ENCODE assay signal across 16 cellular contexts in the genomic region with DNA sequence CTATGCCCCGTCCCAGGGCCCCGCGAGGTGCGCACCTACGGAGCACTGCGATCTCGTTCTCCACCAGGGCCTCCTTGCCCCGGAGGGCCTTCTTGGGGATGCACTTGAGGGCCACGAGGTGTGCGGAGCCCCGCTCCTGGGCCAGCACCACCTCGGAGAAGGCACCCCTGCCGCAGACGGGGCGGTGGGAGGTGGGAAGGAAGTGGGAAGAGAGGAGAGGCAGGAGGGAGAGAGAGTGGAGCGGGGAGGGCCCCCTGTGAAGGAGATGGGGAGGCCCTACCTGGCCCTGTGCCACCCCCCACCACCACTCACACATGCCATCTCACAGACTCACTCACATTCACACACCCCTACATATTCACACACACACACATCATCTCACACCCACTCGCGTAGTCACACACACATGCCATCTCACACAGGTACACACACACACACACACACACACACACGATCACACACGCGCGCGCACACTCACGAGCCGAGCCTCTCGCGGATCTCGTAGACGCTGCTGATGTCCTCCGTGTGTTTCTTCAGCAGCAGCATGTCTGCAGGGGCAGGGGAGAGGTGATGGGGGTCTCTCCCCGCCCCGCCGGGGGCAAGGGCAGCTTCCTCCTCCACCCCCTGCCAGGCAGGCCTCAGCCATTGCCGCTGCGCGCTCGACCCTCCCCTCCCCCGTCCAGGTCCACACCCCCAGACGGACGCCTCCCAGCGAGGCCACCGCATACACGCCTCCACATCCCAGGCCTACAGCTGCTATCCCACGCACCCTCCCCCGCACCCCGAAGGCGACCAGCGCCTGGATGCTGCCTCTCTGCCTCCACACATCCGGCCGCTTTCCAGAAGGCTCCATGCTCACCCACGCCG. TPM values are rescaled to one million over a fixed set of nuclear protein-coding genes. Genes with fewer than 3 reads are reported as not detected.
DNase-seq lines count a peak whose midpoint lies in the region; ATAC-seq and TF ChIP-seq lines count a peak whose summit lies in the region.
"Had no signal": no experiment of that assay in that cellular context is flagged by ENCODE, and none has a peak within 500 bp of the region (broad histone marks: within the 10 kb centered on the region; RNA-seq: fewer than 3 reads in every experiment).

No MANE protein-coding gene starts in this region.

- ATAC-seq in left lobe of liver (no peak), GM21528 (IDR thresholded peaks at IDR 0.05; ENCODE audit: low FRiP score, unreplicated experiment) (no peak), body of pancreas (no peak), GM19467 (IDR thresholded peaks at IDR 0.05; ENCODE audit: unreplicated experiment) (no peak)

- peak overlapping the region; percentile 26 to 67 (median 44) for H3K4me3 Mint-ChIP-seq in nephron
- H3K4me3 Mint-ChIP-seq: dendritic cell treated with granulocyte-macrophage colony-stimulating factor and Interleukin-4, amounts not matched to agents 40 ng/mL and 50 ng/mL, for 4 days had no signal

- DNase-seq in H7 (peak; percentile 69), left lobe of liver (ENCODE audit: low spot score) (no peak), body of pancreas (no peak)
- DNase-seq: activated CD8-positive, alpha-beta memory T cell treated with anti-CD3 and anti-CD28 coated beads, Interleukin-2, amount 50 U/mL, for 48 hours; amygdala; BE2C; KG1; NCI-H1417 treated with DMSO at 0.1 percent for 48 hours; PC-9 had no signal

- H3K36me3 Mint-ChIP-seq in nephron (ENCODE audit: low read depth) = no peaks in the 10 kb centered on the region

- H3K27ac ChIP-seq in 22Rv1 = 0 out of 2 replicates have a peak overlapping the region, but pooled peaks have one; percentile 22
- H3K27ac ChIP-seq in cingulate gyrus (ENCODE audit: low read depth, low read length) = peak overlapping the region; percentile 60
- H3K27ac ChIP-seq in body of pancreas = no peak overlapping the region
- H3K27ac ChIP-seq: PC-9 had no signal

- peak overlapping the region in 1 of 3 experiments; percentile 56 for H3K27ac Mint-ChIP-seq in nephron
- H3K27ac Mint-ChIP-seq: dendritic cell treated with granulocyte-macrophage colony-stimulating factor and Interleukin-4, amounts not matched to agents 40 ng/mL and 50 ng/mL, for 4 days had no signal

- no peak for TF ChIP-seq CTCF in 22Rv1 (IDR thresholded peaks at IDR 0.05)
- no peak for TF ChIP-seq CTCF in nephron (IDR thresholded peaks at IDR 0.05; ENCODE audit: unreplicated experiment in 3 of 3)
- TF ChIP-seq CTCF in body of pancreas (IDR thresholded peaks at IDR 0.05) = no peak

- intact Hi-C loops in body of pancreas (cut with DNase I) = no loop called here

- H3K9me3 Mint-ChIP-seq in nephron = peaks cover 20% of the 10 kb centered on the region
- H3K9me3 Mint-ChIP-seq: dendritic cell treated with granulocyte-macrophage colony-stimulating factor and Interleukin-4, amounts not matched to agents 40 ng/mL and 50 ng/mL, for 4 days had no signal

- peaks cover 13% of the 10 kb centered on the region for H3K4me1 Mint-ChIP-seq in nephron

- H3K4me3 ChIP-seq in H7 (ENCODE audit: insufficient read depth, low read depth, low read length) (0 out of 2 replicates have a peak overlapping the region, but pooled peaks have one; percentile 5), body of pancreas (no peak overlapping the region)
- H3K4me3 ChIP-seq: lung, PC-9 had no signal

- H3K27me3 Mint-ChIP-seq in nephron (ENCODE audit: low read depth) = peaks cover 31% of the 10 kb centered on the region

- no peaks in the 10 kb centered on the region for H3K9me3 ChIP-seq in body of pancreas
- H3K9me3 ChIP-seq: BE2C had no signal

- TF ChIP-seq POLR2A in body of pancreas (IDR thresholded peaks at IDR 0.05) = no peak

- no peaks in the 10 kb centered on the region for H3K4me1 ChIP-seq in body of pancreas
- H3K4me1 ChIP-seq: BE2C had no signal

- H3K36me3 ChIP-seq in H7 (replicated peaks; ENCODE audit: control insufficient read depth, insufficient read depth, low read length) (no peaks in the 10 kb centered on the region), body of pancreas (replicated peaks in 1 of 2; ENCODE audit: insufficient read depth in 1 of 2, low read depth in 2 of 2) (no peaks in the 10 kb centered on the region)
- H3K36me3 ChIP-seq: BE2C had no signal

- 42 to 78% methylated on average over 6 to 29 of the region's 52 CpGs for WGBS in body of pancreas, 2 donors

- peaks cover 4% of the 10 kb centered on the region; the same call in 1 of the 2 replicates for H3K27me3 ChIP-seq in H7 (ENCODE audit: control insufficient read depth, insufficient read depth, low read length)
- no peaks in the 10 kb centered on the region for H3K27me3 ChIP-seq in body of pancreas
- H3K27me3 ChIP-seq: BE2C had no signal

RNA-seq across cellular contexts. Expression of gene PNCK, which starts 0.8 kb away (rescaled TPM):
- total RNA-seq in H7 (2014; rRNA removed; shearing (Covaris generic)) = 1.7 and 5.5 TPM in 2 replicates
- not detected for total RNA-seq in left lobe of liver
- not detected for total RNA-seq in body of pancreas

RNA-seq across cellular contexts. Expression of gene SLC6A8, which starts 15.0 kb away (rescaled TPM):
- total RNA-seq in H7 (2014; rRNA removed; shearing (Covaris generic)) = 29.4 and 40.2 TPM in 2 replicates
- total RNA-seq in left lobe of liver = 3.2 TPM
- total RNA-seq in body of pancreas = 10 to 100 TPM; 11.7 to 18.5 TPM

RNA-seq across cellular contexts. Expression of gene DUSP9, which starts 25.8 kb away (rescaled TPM):
- total RNA-seq in H7 (2014; rRNA removed; shearing (Covaris generic)) = 2.3 and 3.3 TPM in 2 replicates
- total RNA-seq in left lobe of liver = 0.60 TPM
- not detected for total RNA-seq in body of pancreas

RNA-seq across cellular contexts. Expression of gene BCAP31, which starts 51.4 kb away (rescaled TPM):
- total RNA-seq in H7 (2014; rRNA removed; shearing (Covaris generic)) = 95.0 and 176 TPM in 2 replicates
- total RNA-seq in left lobe of liver (108 TPM), body of pancreas (10 to 100 TPM; 64.6 TPM)

RNA-seq across cellular contexts. Expression of gene ABCD1, which starts 51.9 kb away (rescaled TPM):
- 12.2 and 17.1 TPM in 2 replicates for total RNA-seq in H7 (2014; rRNA removed; shearing (Covaris generic))
- 13.4 TPM for total RNA-seq in left lobe of liver
- 10 to 100 TPM; 11.2 to 31.6 TPM for total RNA-seq in body of pancreas

Comparison
In these comparisons a context has a peak if more than half of its experiments do, and no peak if none do; other contexts are left out.
1. H3K27ac ChIP-seq: peak in 22Rv1 (single experiment) and cingulate gyrus (single experiment); none in body of pancreas (0 of 4).